1 cellular context compared by ENCODE assay signal in genomic region chr6:85640806-85641205, GRCh38.
TF ChIP-seq lines count a peak whose summit lies in the region.

No MANE protein-coding gene starts in this region.

TF ChIP-seq in HepG2, 621 proteins besides CTCF, POLR2A, EP300 and RAD21:
- TF ChIP-seq SMARCE1 (IDR thresholded peaks at IDR 0.05; ENCODE audit: borderline replicate concordance) (no peak), CREB1 (IDR thresholded peaks at IDR 0.05) (no peak), CREB1 (CRISPR knock-in tag; IDR thresholded peaks at IDR 0.05) (no peak), ZNF430 (CRISPR knock-in tag; IDR thresholded peaks at IDR 0.05) (no peak), DRAP1 (CRISPR knock-in tag; IDR thresholded peaks at IDR 0.05) (no peak), FOXA3 (CRISPR knock-in tag; IDR thresholded peaks at IDR 0.05) (no peak), ZNF451 (CRISPR knock-in tag; IDR thresholded peaks at IDR 0.05) (no peak), ZNF777 (CRISPR knock-in tag; IDR thresholded peaks at IDR 0.05) (no peak), MYNN (CRISPR knock-in tag; IDR thresholded peaks at IDR 0.05; ENCODE audit: low read depth) (no peak), ZBTB7A (CRISPR knock-in tag; IDR thresholded peaks at IDR 0.05) (no peak)
